Comparison of ENCODE assay signal across 21 cellular contexts in the genomic region with DNA sequence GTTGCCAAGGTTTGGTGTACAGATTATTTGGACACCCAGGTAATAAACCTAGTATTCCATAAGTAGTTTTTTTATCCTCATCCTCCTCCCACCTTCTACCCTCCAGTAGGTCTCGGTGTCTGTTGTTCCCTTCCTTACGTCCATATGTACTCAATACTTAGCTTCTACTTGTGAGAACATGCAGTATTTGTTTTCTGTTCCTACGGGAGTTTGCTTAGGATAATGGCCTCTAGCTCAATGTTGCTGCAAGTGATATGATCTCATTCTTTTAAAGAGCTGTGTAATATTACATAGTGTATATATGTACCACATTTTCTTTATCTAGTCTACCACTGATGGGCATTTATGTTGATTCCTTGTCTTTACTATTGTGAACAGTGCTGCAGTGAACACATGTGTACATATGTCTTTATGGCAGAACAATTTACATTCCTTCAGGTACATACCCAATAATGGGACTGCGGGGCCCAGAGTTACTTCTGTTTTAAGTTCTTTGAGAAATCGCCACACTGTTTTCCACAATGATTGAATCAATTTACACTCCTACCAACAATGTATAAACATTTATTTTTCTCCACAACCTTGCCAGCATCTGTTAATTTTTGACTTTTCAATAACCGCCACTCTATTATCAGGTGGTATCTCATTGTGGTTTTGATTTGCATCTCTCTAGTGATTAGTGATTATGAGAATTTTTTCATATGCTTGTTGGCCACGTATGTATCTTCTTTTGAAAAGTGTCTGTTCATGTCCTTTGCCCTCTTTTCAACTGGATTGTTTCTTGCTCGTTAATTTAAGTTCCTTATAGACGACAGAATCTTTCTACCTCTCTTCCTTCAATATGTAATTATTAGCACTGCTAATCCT.
A peak's percentile ranks its signal among the peaks of the same experiment; 100 is the strongest.
DNase-seq lines count a peak whose midpoint lies in the region; ATAC-seq and TF ChIP-seq lines count a peak whose summit lies in the region.
"Had no signal": no experiment of that assay in that cellular context is flagged by ENCODE, and none has a peak within 500 bp of the region (broad histone marks: within the 10 kb centered on the region; RNA-seq: fewer than 3 reads in every experiment).

No MANE protein-coding gene starts in this region.

- TF ChIP-seq POLR2A in prostate gland (IDR thresholded peaks at IDR 0.05) (no peak), ovary (IDR thresholded peaks at IDR 0.05) (no peak)

- H3K27ac ChIP-seq in RWPE2 (ENCODE audit: poor library complexity, severe bottlenecking) (no peak overlapping the region), prostate gland (peak overlapping the region; percentile 16 to 41), ovary (no peak overlapping the region)
- H3K27ac ChIP-seq: psoas muscle, RWPE1, spleen had no signal

- H3K27me3 ChIP-seq in RWPE2 (ENCODE audit: insufficient read depth, poor library complexity, severe bottlenecking), result no peaks in the 10 kb centered on the region
- no peaks in the 10 kb centered on the region for H3K27me3 ChIP-seq in prostate gland (replicated peaks; ENCODE audit: insufficient read depth)
- H3K27me3 ChIP-seq in ovary, result no peaks in the 10 kb centered on the region
- H3K27me3 ChIP-seq: spleen had no signal

- no peak for TF ChIP-seq EP300 in ovary (IDR thresholded peaks at IDR 0.05)

- peak; percentile 19 for DNase-seq in NCI-H2171 treated with DMSO at 0.1 percent for 48 hours (lab: John Stamatoyannopoulos, UW)
- no peak for DNase-seq in NCI-H2171 (lab: John Stamatoyannopoulos, UW)
- DNase-seq in RWPE2 (ENCODE audit: low spot score), result no peak
- DNase-seq in prostate gland (ENCODE audit: low spot score), result no peak
- no peak for DNase-seq in ovary
- DNase-seq: activated CD4-positive, alpha-beta T cell treated with anti-CD3 and anti-CD28 coated beads, Interleukin-2, amount 10 ng/mL, durations not matched to agents 24 days and 14 days; activated CD8-positive, alpha-beta memory T cell treated with anti-CD3 and anti-CD28 coated beads, Interleukin-2, amount 50 U/mL, for 4 hours; aorta; DMS 273 treated with DMSO at 0.1 percent for 48 hours; effector memory CD8-positive, alpha-beta T cell; hippocampal formation; NCI-H1436 treated with DMSO at 0.1 percent for 48 hours; NCI-H345; psoas muscle; spleen; stimulated activated CD8-positive, alpha-beta memory T cell treated with anti-CD3 and anti-CD28 coated beads, Interleukin-4, amount 100 ng/mL, for 48 hours; SW 1271 had no signal

- peak; percentile 74 for ATAC-seq in HG02981 (IDR thresholded peaks at IDR 0.05; ENCODE audit: unreplicated experiment)
- peak; percentile 56 for ATAC-seq in RWPE2 (ENCODE audit: low read depth)
- no peak for ATAC-seq in HG03469 (IDR thresholded peaks at IDR 0.05; ENCODE audit: unreplicated experiment)
- ATAC-seq in HG03442 (IDR thresholded peaks at IDR 0.05; ENCODE audit: unreplicated experiment), result no peak
- ATAC-seq: effector memory CD8-positive, alpha-beta T cell had no signal

- TF ChIP-seq CTCF in RWPE2 (IDR thresholded peaks at IDR 0.05; ENCODE audit: poor library complexity, severe bottlenecking) (no peak), prostate gland (IDR thresholded peaks at IDR 0.05) (no peak), ovary (IDR thresholded peaks at IDR 0.05) (no peak)

- no peak overlapping the region for H3K4me3 ChIP-seq in RWPE2 (ENCODE audit: severe bottlenecking)
- no peak overlapping the region for H3K4me3 ChIP-seq in prostate gland
- no peak overlapping the region for H3K4me3 ChIP-seq in ovary
- H3K4me3 ChIP-seq: psoas muscle, spleen had no signal

- no peaks in the 10 kb centered on the region for H3K9me3 ChIP-seq in RWPE2 (ENCODE audit: severe bottlenecking)
- H3K9me3 ChIP-seq in prostate gland, result no peaks in the 10 kb centered on the region
- H3K9me3 ChIP-seq in ovary, result no peaks in the 10 kb centered on the region
- H3K9me3 ChIP-seq: psoas muscle, spleen had no signal

- WGBS in prostate gland, result 60% methylated on average over 9 of the region's 9 CpGs
- 93 to 95% (median 95%) methylated on average over 9 of the region's 9 CpGs for WGBS in ovary, 3 donors

- H3K36me3 ChIP-seq in RWPE2 (ENCODE audit: low read depth) (peaks cover 31% of the 10 kb centered on the region), prostate gland (no peaks in the 10 kb centered on the region), ovary (no peaks in the 10 kb centered on the region)

- intact Hi-C loops in prostate gland (cut with DNase I) (no loop called here), ovary (cut with DNase I) (no loop called here)

- H3K4me1 ChIP-seq in RWPE2 (ENCODE audit: insufficient read depth, poor library complexity, severe bottlenecking), result peaks cover 4% of the 10 kb centered on the region
- H3K4me1 ChIP-seq in prostate gland (replicated peaks), result no peaks in the 10 kb centered on the region
- no peaks in the 10 kb centered on the region for H3K4me1 ChIP-seq in ovary (ENCODE audit: insufficient read depth)
- H3K4me1 ChIP-seq: psoas muscle, spleen had no signal

Comparison
In these comparisons a context has a peak if more than half of its experiments do, and no peak if none do; other contexts are left out.
1. ATAC-seq: peak in HG02981 (single experiment) and RWPE2 (single experiment); none in HG03469 (single experiment) and HG03442 (single experiment).
2. H3K27ac ChIP-seq: peak in prostate gland (2 of 2); none in RWPE2 (single experiment) and ovary (0 of 2).